ENCODE assay signal across 8 cellular contexts in the genomic region with DNA sequence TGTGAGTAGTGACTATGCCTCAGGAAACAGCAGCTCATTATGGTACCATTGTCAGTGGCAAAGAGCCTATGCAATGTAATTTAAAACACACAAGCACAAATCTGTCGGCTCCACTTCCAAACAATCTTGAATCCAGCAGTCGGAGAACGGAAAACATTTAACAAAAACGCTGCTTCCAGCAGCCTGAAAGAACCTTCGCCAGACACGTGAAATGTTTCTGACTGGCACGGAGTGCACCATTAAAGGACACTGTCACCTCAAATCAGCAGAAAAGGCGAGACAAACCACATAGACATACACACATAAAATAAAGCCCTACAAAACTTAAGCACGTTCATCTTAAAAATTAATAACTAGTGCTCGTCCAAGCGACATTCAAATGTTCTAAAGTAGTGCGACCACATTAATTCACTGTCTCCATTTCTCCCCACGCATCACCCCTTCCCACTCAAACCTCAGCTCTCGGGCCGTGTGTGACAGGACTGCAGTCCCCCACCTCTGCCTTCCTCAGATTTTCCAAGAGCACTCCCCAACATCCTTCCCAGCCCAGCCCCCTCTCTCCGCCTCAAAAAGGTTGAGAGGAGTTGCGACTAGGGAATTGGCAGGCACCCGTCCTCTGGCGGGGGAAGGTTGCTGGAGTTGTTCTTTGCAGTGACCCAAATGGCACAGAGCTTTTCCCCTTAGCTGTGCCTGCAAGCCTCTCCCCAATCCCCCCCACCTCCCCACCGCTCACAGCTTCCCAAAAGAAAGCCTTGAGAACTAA. TPM values are rescaled to one million over a fixed set of nuclear protein-coding genes. Genes with fewer than 3 reads are reported as not detected.
DNase-seq lines count a peak whose midpoint lies in the region; ATAC-seq and TF ChIP-seq lines count a peak whose summit lies in the region.

No MANE protein-coding gene starts in this region.

- ATAC-seq in activated T-cell treated with anti-CD3 and anti-CD28 coated beads, Interleukin-2, amount 50 U/mL, for 72 hours (replicated peaks in 1 of 2) = peak; percentile 5 to 10
- ATAC-seq in HG02798 (IDR thresholded peaks at IDR 0.05; ENCODE audit: poor library complexity, unreplicated experiment) = no peak
- no peak for ATAC-seq in GM21423 (IDR thresholded peaks at IDR 0.05; ENCODE audit: unreplicated experiment)
- ATAC-seq in GM21447 (IDR thresholded peaks at IDR 0.05; ENCODE audit: unreplicated experiment) = no peak

- CTCF ChIA-PET in CD8-positive, alpha-beta memory T cell (lab: Charles Lee) = interaction anchor here (1.3 to 2.0 kb wide), 3 partner anchors 8 to 179 kb away, joined by 4 to 9 read pairs (median 7); no protein-coding TSS in a partner anchor

- H3K4me3 Mint-ChIP-seq in CD8-positive, alpha-beta memory T cell = no peak overlapping the region
- H3K4me3 Mint-ChIP-seq in activated T-cell treated with anti-CD3 and anti-CD28 coated beads, Interleukin-2, amount 50 U/mL, for 72 hours = no peak overlapping the region

- TF ChIP-seq POLR2A in ovary (IDR thresholded peaks at IDR 0.05) = no peak

- no peak overlapping the region for H3K27ac Mint-ChIP-seq in CD8-positive, alpha-beta memory T cell
- no peak overlapping the region for H3K27ac Mint-ChIP-seq in activated T-cell treated with anti-CD3 and anti-CD28 coated beads, Interleukin-2, amount 50 U/mL, for 72 hours

- H3K4me1 ChIP-seq in CD8-positive, alpha-beta memory T cell (ENCODE audit: insufficient read depth, low read length) = peaks cover 40% of the 10 kb centered on the region
- H3K4me1 ChIP-seq in HUES64 (ENCODE audit: insufficient read depth, low read length) = peaks cover 29% of the 10 kb centered on the region
- H3K4me1 ChIP-seq in ovary (ENCODE audit: insufficient read depth) = peaks cover 10% of the 10 kb centered on the region

- peaks cover 0 to 33% (median 19%) of the 10 kb centered on the region in 3 donors for H3K4me1 Mint-ChIP-seq in CD8-positive, alpha-beta memory T cell
- peaks cover 12% of the 10 kb centered on the region for H3K4me1 Mint-ChIP-seq in activated T-cell treated with anti-CD3 and anti-CD28 coated beads, Interleukin-2, amount 50 U/mL, for 72 hours (ENCODE audit: low read depth)

- no peak for TF ChIP-seq EP300 in ovary (IDR thresholded peaks at IDR 0.05)

- H3K9me3 ChIP-seq in CD8-positive, alpha-beta memory T cell (ENCODE audit: low read length) = no peaks in the 10 kb centered on the region
- H3K9me3 ChIP-seq in HUES64 (ENCODE audit: insufficient read depth, low read depth, low read length) = no peaks in the 10 kb centered on the region
- no peaks in the 10 kb centered on the region for H3K9me3 ChIP-seq in ovary

- peak overlapping the region; percentile 65 for H3K9ac ChIP-seq in HUES64 (ENCODE audit: low read depth, low read length)

- peak overlapping the region; percentile 91 for H3K27ac ChIP-seq in CD8-positive, alpha-beta memory T cell (ENCODE audit: low read depth, low read length)
- H3K27ac ChIP-seq in HUES64 (ENCODE audit: low read depth, low read length) (peak overlapping the region; percentile 80; the same call in 1 of the 2 replicates), ovary (peak overlapping the region; percentile 80 to 90)

- no peaks in the 10 kb centered on the region for H3K27me3 Mint-ChIP-seq in CD8-positive, alpha-beta memory T cell
- no peaks in the 10 kb centered on the region for H3K27me3 Mint-ChIP-seq in activated T-cell treated with anti-CD3 and anti-CD28 coated beads, Interleukin-2, amount 50 U/mL, for 72 hours (ENCODE audit: low read depth)

- H3K27me3 ChIP-seq in CD8-positive, alpha-beta memory T cell (ENCODE audit: insufficient read depth, low read length, poor library complexity, severe bottlenecking) = no peaks in the 10 kb centered on the region
- H3K27me3 ChIP-seq in HUES64 (ENCODE audit: insufficient read depth, low read length) (peaks cover 2% of the 10 kb centered on the region; the same call in 1 of the 2 replicates), ovary (no peaks in the 10 kb centered on the region)

- peak in 3 of 5 donors; percentile 26 to 56 (median 29) for DNase-seq in CD8-positive, alpha-beta memory T cell
- peak; percentile 27 to 36 for DNase-seq in activated T-cell treated with anti-CD3 and anti-CD28 coated beads, Interleukin-2, amount 50 U/mL, for 72 hours
- DNase-seq in foreskin melanocyte (peak; percentile 20), ovary (peak; percentile 64 to 72 (median 70))

- under 1% methylated on average over 19 of the region's 20 CpGs for WGBS in HUES64
- WGBS in ovary, 3 donors = 0 to 1% (median 0%) methylated on average over 20 of the region's 20 CpGs

- peaks cover 0 to 18% (median 13%) of the 10 kb centered on the region in 3 donors for H3K36me3 Mint-ChIP-seq in CD8-positive, alpha-beta memory T cell
- H3K36me3 Mint-ChIP-seq in activated T-cell treated with anti-CD3 and anti-CD28 coated beads, Interleukin-2, amount 50 U/mL, for 72 hours (ENCODE audit: insufficient read depth in 2 of 2) = peaks cover 5 to 17% of the 10 kb centered on the region in 2 donors

- peak overlapping the region; percentile 82 for H3K4me3 ChIP-seq in CD8-positive, alpha-beta memory T cell (ENCODE audit: low read length)
- H3K4me3 ChIP-seq in HUES64 (ENCODE audit: low read length) = peak overlapping the region; percentile 77
- peak overlapping the region; percentile 57 for H3K4me3 ChIP-seq in ovary

- no peaks in the 10 kb centered on the region for H3K36me3 ChIP-seq in CD8-positive, alpha-beta memory T cell (ENCODE audit: insufficient read depth, low read length)
- peaks cover 27% of the 10 kb centered on the region for H3K36me3 ChIP-seq in HUES64 (ENCODE audit: insufficient read depth, low read length)
- no peaks in the 10 kb centered on the region for H3K36me3 ChIP-seq in ovary

- POLR2A ChIA-PET in CD8-positive, alpha-beta memory T cell (lab: Charles Lee) = interaction anchor here (0.5 to 2.8 kb wide), 9 partner anchors 8 to 170 kb away, joined by 3 to 34 read pairs (median 5); a partner anchor contains a TSS

- H3K9me3 Mint-ChIP-seq in CD8-positive, alpha-beta memory T cell = no peaks in the 10 kb centered on the region
- no peaks in the 10 kb centered on the region for H3K9me3 Mint-ChIP-seq in activated T-cell treated with anti-CD3 and anti-CD28 coated beads, Interleukin-2, amount 50 U/mL, for 72 hours

- peak in 1 of 3 donors; percentile 8 for TF ChIP-seq CTCF in ovary (IDR thresholded peaks at IDR 0.05)

- intact Hi-C loops in ovary (cut with DNase I) = loop anchor here in 2 of 4 donors (5.0 to 10.0 kb wide), 4 partner anchors 34 to 86 kb away; a partner anchor contains a TSS

RNA-seq across cellular contexts. Expression of a gene that starts 0.6 kb away (rescaled TPM):
- total RNA-seq in CD8-positive, alpha-beta memory T cell = 10 to 100 TPM; 15.7 to 17.1 TPM
- 5.1 TPM for polyA plus RNA-seq in CD8-positive, alpha-beta memory T cell
- polyA plus RNA-seq in HUES64 (2013, experiment 1 of 2) = 5.6 TPM
- 4.1 TPM for polyA plus RNA-seq in HUES64 (2013, experiment 2 of 2)
- 10 to 100 TPM; 15.3 to 19.0 TPM for total RNA-seq in activated T-cell treated with anti-CD3 and anti-CD28 coated beads, Interleukin-2, amount 50 U/mL, for 72 hours
- total RNA-seq in ovary = 10 to 100 TPM in 6 of 7 donors, 1 to 10 TPM in 1; 9.0 to 30.4 (median 22.7) TPM
- polyA plus RNA-seq in ovary = 10 to 100 TPM in 1 of 2 donors, 1 to 10 TPM in 1; 6.8 to 27.4 TPM

Comparison
In these comparisons a context has a peak if more than half of its experiments do, and no peak if none do; other contexts are left out.
1. DNase-seq: peak in every context shown above with its lines; median percentile 70 in ovary; 32 in activated T-cell treated with anti-CD3 and anti-CD28 coated beads, Interleukin-2, amount 50 U/mL, for 72 hours; 29 in CD8-positive, alpha-beta memory T cell; 20 in foreskin melanocyte.
2. ATAC-seq: peak in activated T-cell treated with anti-CD3 and anti-CD28 coated beads, Interleukin-2, amount 50 U/mL, for 72 hours (2 of 2); none in HG02798 (single experiment), GM21423 (single experiment) and GM21447 (single experiment).
3. Peak in every context shown above with its lines, with median percentiles within 50 percentile points of each other: H3K27ac ChIP-seq and H3K4me3 ChIP-seq.